In the genomic region with DNA sequence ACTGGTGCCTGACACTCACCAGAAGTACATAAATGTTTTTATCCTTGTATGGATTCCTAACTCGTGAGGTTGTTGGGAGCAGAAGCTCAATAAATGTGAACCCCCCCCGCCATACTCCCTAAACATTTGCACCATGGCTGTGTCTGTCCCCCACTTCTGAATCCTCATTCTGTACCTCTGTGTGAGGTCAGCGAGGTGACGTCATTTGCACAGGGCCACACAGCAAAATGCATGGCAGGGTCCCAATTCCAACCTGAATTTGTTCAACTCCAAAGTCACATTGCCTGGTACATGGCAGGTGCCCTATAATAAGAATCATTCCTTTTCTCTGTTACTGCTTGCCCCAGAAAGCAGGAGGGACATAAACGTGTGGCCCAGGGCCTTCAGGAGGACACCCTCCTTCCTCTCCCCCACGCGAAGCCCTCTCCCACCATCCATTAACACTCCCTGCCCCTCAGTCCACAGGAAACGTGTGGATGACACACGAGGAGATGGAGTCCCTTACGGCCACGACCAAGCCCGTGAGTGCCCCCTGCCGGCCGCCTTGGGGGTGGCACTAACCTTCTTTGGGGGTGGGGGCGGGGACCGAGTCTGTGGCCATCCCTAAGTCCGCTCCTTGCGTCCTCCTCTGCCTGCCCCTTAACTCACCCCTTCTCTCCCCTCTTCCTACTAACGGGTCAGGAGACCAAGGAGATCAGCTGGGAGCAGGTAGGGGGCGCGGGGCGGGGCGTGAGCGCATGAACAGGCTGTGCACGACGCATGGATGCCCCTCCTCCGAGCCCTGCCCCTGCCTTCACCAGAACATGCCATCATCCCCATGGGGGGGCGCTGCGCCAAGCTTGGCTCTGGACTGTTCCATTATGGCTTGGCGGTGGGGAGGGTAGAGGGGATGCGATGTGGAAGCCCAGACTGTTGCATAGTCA, we compare ENCODE assay signal across 1 cellular context.
A peak's percentile ranks its signal among the peaks of the same experiment; 100 is the strongest.
TF ChIP-seq lines count a peak whose summit lies in the region.

No MANE protein-coding gene starts in this region.

TF ChIP-seq in K562, 482 proteins besides CTCF, POLR2A, EP300 and RAD21 (continued from another document and continues in another):
- TF ChIP-seq FUS (optimal IDR thresholded peaks at IDR 0.05; ENCODE audit: low read depth, low read length) (no peak), SMAD2 (IDR thresholded peaks at IDR 0.05; ENCODE audit: low read depth, low read length) (no peak), ZNF408 (CRISPR knock-in tag; IDR thresholded peaks at IDR 0.05; ENCODE audit: low read depth) (no peak), RBM39 (optimal IDR thresholded peaks at IDR 0.05; ENCODE audit: low read depth, low read length) (no peak), THAP7 (CRISPR knock-in tag; IDR thresholded peaks at IDR 0.05) (no peak), SAP30 (IDR thresholded peaks at IDR 0.05; ENCODE audit: borderline replicate concordance, insufficient read depth, low read depth, low read length, poor library complexity, severe bottlenecking) (no peak), CHCHD3 (CRISPR knock-in tag; IDR thresholded peaks at IDR 0.05) (no peak), ZNF512 (tag; IDR thresholded peaks at IDR 0.05) (no peak), ZNF830 (CRISPR knock-in tag; IDR thresholded peaks at IDR 0.05) (no peak), ZBTB1 (CRISPR knock-in tag; IDR thresholded peaks at IDR 0.05; ENCODE audit: borderline replicate concordance, low read depth) (no peak), HBP1 (CRISPR knock-in tag; IDR thresholded peaks at IDR 0.05) (peak; percentile 4; the same call in 1 of the 2 replicates), CTBP1 (IDR thresholded peaks at IDR 0.05; ENCODE audit: borderline replicate concordance) (peak; percentile 73; the same call in 1 of the 2 replicates), NFXL1 (CRISPR knock-in tag; IDR thresholded peaks at IDR 0.05) (no peak), ZBTB26 (CRISPR knock-in tag; IDR thresholded peaks at IDR 0.05) (no peak), HNRNPL (IDR thresholded peaks at IDR 0.05; ENCODE audit: low read depth, low read length) (no peak), SMARCB1 (IDR thresholded peaks at IDR 0.05; ENCODE audit: insufficient read length, low read depth) (no peak), SIN3A (IDR thresholded peaks at IDR 0.05; ENCODE audit: borderline replicate concordance in 2 of 2, control insufficient read depth in 1 of 2, low read depth in 2 of 2, low read length in 2 of 2) (0 out of 4 replicates have a peak, but pooled peaks have one; percentile 39 to 64), TCF15 (CRISPR knock-in tag; IDR thresholded peaks at IDR 0.05) (no peak), ARID3B (CRISPR knock-in tag; IDR thresholded peaks at IDR 0.05; ENCODE audit: borderline replicate concordance) (no peak), SRSF7 (optimal IDR thresholded peaks at IDR 0.05; ENCODE audit: low read depth, low read length) (no peak), CC2D1A (IDR thresholded peaks at IDR 0.05) (no peak), KDM4B (IDR thresholded peaks at IDR 0.05; ENCODE audit: borderline replicate concordance in 2 of 2, low read depth in 1 of 2) (no peak), CEBPB (tag; IDR thresholded peaks at IDR 0.05) (no peak), FOSL1 (tag; conservative IDR thresholded peaks at IDR 0.05) (peak; percentile 27; the same call in 1 of the 2 replicates), ZNF146 (CRISPR knock-in tag; IDR thresholded peaks at IDR 0.05; ENCODE audit: unreplicated experiment) (no peak), CBX3 (IDR thresholded peaks at IDR 0.05; ENCODE audit: borderline replicate concordance in 1 of 2, low read length in 2 of 2) (peak in 1 of 2 experiments; percentile 46; a peak in 1 of 3 replicates), SOX6 (IDR thresholded peaks at IDR 0.05) (no peak), ZNF551 (CRISPR knock-in tag; IDR thresholded peaks at IDR 0.05) (no peak), U2AF2 (optimal IDR thresholded peaks at IDR 0.05; ENCODE audit: low read depth, low read length) (no peak), POLR2AphosphoS2 (IDR thresholded peaks at IDR 0.05; ENCODE audit: low read length) (no peak), RCOR1 (IDR thresholded peaks at IDR 0.05; ENCODE audit: borderline replicate concordance in 1 of 2, low read depth in 2 of 2, low read length in 2 of 2) (peak in 1 of 2 experiments; percentile 25; a peak in 2 of 4 replicates), HNRNPLL (IDR thresholded peaks at IDR 0.05; ENCODE audit: low read depth, low read length, poor library complexity, severe bottlenecking) (no peak), HNRNPH1 (optimal IDR thresholded peaks at IDR 0.05; ENCODE audit: low read depth, low read length) (no peak), ILK (tag; IDR thresholded peaks at IDR 0.05; ENCODE audit: borderline replicate concordance, low read depth) (no peak), SNIP1 (IDR thresholded peaks at IDR 0.05; ENCODE audit: low read depth) (no peak), HINFP (tag; conservative IDR thresholded peaks at IDR 0.05; ENCODE audit: low read depth) (no peak), PTRF (tag; IDR thresholded peaks at IDR 0.05) (no peak)
- TF ChIP-seq, protein P1, sequence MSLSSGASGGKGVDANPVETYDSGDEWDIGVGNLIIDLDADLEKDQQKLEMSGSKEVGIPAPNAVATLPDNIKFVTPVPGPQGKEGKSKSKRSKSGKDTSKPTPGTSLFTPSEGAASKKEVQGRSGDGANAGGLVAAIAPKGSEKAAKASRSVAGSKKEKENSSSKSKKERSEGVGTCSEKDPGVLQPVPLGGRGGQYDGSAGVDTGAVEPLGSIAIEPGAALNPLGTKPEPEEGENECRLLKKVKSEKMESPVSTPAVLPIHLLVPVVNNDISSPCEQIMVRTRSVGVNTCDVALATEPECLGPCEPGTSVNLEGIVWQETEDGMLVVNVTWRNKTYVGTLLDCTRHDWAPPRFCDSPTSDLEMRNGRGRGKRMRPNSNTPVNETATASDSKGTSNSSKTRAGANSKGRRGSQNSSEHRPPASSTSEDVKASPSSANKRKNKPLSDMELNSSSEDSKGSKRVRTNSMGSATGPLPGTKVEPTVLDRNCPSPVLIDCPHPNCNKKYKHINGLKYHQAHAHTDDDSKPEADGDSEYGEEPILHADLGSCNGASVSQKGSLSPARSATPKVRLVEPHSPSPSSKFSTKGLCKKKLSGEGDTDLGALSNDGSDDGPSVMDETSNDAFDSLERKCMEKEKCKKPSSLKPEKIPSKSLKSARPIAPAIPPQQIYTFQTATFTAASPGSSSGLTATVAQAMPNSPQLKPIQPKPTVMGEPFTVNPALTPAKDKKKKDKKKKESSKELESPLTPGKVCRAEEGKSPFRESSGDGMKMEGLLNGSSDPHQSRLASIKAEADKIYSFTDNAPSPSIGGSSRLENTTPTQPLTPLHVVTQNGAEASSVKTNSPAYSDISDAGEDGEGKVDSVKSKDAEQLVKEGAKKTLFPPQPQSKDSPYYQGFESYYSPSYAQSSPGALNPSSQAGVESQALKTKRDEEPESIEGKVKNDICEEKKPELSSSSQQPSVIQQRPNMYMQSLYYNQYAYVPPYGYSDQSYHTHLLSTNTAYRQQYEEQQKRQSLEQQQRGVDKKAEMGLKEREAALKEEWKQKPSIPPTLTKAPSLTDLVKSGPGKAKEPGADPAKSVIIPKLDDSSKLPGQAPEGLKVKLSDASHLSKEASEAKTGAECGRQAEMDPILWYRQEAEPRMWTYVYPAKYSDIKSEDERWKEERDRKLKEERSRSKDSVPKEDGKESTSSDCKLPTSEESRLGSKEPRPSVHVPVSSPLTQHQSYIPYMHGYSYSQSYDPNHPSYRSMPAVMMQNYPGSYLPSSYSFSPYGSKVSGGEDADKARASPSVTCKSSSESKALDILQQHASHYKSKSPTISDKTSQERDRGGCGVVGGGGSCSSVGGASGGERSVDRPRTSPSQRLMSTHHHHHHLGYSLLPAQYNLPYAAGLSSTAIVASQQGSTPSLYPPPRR (CRISPR knock-in tag; IDR thresholded peaks at IDR 0.05; ENCODE audit: borderline replicate concordance): no peak
- TF ChIP-seq, protein P2, sequence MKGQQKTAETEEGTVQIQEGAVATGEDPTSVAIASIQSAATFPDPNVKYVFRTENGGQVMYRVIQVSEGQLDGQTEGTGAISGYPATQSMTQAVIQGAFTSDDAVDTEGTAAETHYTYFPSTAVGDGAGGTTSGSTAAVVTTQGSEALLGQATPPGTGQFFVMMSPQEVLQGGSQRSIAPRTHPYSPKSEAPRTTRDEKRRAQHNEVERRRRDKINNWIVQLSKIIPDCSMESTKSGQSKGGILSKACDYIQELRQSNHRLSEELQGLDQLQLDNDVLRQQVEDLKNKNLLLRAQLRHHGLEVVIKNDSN (CRISPR knock-in tag; IDR thresholded peaks at IDR 0.05): no peak
- TF ChIP-seq, protein P3, sequence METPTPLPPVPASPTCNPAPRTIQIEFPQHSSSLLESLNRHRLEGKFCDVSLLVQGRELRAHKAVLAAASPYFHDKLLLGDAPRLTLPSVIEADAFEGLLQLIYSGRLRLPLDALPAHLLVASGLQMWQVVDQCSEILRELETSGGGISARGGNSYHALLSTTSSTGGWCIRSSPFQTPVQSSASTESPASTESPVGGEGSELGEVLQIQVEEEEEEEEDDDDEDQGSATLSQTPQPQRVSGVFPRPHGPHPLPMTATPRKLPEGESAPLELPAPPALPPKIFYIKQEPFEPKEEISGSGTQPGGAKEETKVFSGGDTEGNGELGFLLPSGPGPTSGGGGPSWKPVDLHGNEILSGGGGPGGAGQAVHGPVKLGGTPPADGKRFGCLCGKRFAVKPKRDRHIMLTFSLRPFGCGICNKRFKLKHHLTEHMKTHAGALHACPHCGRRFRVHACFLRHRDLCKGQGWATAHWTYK (CRISPR knock-in tag; IDR thresholded peaks at IDR 0.05): 0 out of 2 replicates have a peak, but pooled peaks have one; percentile 27
- TF ChIP-seq, protein P4, sequence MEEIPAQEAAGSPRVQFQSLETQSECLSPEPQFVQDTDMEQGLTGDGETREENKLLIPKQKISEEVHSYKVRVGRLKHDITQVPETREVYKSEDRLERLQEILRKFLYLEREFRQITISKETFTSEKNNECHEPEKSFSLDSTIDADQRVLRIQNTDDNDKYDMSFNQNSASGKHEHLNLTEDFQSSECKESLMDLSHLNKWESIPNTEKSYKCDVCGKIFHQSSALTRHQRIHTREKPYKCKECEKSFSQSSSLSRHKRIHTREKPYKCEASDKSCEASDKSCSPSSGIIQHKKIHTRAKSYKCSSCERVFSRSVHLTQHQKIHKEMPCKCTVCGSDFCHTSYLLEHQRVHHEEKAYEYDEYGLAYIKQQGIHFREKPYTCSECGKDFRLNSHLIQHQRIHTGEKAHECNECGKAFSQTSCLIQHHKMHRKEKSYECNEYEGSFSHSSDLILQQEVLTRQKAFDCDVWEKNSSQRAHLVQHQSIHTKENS (CRISPR knock-in tag; IDR thresholded peaks at IDR 0.05): no peak
